1 cellular context compared by ENCODE assay signal in the genomic region with DNA sequence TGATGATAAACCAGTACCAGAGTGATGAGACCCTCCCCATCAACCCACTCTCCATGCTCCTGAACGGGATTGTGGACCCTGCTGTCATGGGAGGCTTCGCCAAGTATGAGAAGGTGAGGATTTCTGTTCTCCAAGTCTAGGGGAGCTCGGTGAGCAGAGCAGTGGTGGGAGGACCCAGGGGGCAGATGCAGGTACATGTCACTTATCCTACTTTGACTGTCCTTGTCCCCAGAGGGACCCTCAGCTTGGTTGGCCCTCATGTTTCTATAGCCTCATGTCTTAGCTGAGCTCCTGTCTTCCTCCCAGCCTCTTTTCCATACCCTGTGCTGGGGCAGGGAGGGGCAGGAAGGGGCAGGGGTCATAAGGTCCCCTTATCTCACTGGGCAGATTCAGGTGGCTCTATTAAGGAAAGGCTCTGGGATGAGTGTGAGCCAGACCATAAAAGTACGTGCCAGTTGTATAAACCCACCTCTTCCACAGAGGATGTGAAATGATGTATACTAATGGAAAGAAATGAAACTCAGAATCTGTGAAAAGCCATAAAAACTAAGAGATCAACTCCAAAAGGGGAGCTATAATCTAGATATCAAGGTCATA.
TF ChIP-seq lines count a peak whose summit lies in the region.

No MANE protein-coding gene starts in this region.

TF ChIP-seq in GM12878, 131 proteins besides CTCF, POLR2A, EP300 and RAD21:
- TF ChIP-seq ETV6 (conservative IDR thresholded peaks at IDR 0.05 in 1 of 2, IDR thresholded peaks at IDR 0.05 in 1 of 2; ENCODE audit: borderline replicate concordance in 1 of 2, low read depth in 1 of 2) (no peak), NR2F1 (conservative IDR thresholded peaks at IDR 0.05) (no peak), RCOR1 (conservative IDR thresholded peaks at IDR 0.05; ENCODE audit: low read depth, low read length) (no peak), FOS (IDR thresholded peaks at IDR 0.05; ENCODE audit: borderline replicate concordance, extremely low read depth, insufficient read length) (no peak), MEF2A (IDR thresholded peaks at IDR 0.05; ENCODE audit: insufficient read depth, low read depth, low read length) (no peak), ZNF274 (IDR thresholded peaks at IDR 0.05; ENCODE audit: insufficient read depth, insufficient read length) (no peak), CBFB (IDR thresholded peaks at IDR 0.05; ENCODE audit: low read depth) (no peak), HDGF (IDR thresholded peaks at IDR 0.05) (no peak), IKZF1 (conservative IDR thresholded peaks at IDR 0.05) (no peak), TAF1 (IDR thresholded peaks at IDR 0.05; ENCODE audit: borderline replicate concordance, low read depth, low read length) (no peak)
- TF ChIP-seq, protein P1, sequence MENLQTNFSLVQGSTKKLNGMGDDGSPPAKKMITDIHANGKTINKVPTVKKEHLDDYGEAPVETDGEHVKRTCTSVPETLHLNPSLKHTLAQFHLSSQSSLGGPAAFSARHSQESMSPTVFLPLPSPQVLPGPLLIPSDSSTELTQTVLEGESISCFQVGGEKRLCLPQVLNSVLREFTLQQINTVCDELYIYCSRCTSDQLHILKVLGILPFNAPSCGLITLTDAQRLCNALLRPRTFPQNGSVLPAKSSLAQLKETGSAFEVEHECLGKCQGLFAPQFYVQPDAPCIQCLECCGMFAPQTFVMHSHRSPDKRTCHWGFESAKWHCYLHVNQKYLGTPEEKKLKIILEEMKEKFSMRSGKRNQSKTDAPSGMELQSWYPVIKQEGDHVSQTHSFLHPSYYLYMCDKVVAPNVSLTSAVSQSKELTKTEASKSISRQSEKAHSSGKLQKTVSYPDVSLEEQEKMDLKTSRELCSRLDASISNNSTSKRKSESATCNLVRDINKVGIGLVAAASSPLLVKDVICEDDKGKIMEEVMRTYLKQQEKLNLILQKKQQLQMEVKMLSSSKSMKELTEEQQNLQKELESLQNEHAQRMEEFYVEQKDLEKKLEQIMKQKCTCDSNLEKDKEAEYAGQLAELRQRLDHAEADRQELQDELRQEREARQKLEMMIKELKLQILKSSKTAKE (IDR thresholded peaks at IDR 0.05; ENCODE audit: low read depth, poor library complexity, severe bottlenecking), result no peak
- TF ChIP-seq, protein P2, sequence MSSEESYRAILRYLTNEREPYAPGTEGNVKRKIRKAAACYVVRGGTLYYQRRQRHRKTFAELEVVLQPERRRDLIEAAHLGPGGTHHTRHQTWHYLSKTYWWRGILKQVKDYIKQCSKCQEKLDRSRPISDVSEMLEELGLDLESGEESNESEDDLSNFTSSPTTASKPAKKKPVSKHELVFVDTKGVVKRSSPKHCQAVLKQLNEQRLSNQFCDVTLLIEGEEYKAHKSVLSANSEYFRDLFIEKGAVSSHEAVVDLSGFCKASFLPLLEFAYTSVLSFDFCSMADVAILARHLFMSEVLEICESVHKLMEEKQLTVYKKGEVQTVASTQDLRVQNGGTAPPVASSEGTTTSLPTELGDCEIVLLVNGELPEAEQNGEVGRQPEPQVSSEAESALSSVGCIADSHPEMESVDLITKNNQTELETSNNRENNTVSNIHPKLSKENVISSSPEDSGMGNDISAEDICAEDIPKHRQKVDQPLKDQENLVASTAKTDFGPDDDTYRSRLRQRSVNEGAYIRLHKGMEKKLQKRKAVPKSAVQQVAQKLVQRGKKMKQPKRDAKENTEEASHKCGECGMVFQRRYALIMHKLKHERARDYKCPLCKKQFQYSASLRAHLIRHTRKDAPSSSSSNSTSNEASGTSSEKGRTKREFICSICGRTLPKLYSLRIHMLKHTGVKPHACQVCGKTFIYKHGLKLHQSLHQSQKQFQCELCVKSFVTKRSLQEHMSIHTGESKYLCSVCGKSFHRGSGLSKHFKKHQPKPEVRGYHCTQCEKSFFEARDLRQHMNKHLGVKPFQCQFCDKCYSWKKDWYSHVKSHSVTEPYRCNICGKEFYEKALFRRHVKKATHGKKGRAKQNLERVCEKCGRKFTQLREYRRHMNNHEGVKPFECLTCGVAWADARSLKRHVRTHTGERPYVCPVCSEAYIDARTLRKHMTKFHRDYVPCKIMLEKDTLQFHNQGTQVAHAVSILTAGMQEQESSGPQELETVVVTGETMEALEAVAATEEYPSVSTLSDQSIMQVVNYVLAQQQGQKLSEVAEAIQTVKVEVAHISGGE (CRISPR knock-in tag; IDR thresholded peaks at IDR 0.05), result no peak
- TF ChIP-seq, protein P3, sequence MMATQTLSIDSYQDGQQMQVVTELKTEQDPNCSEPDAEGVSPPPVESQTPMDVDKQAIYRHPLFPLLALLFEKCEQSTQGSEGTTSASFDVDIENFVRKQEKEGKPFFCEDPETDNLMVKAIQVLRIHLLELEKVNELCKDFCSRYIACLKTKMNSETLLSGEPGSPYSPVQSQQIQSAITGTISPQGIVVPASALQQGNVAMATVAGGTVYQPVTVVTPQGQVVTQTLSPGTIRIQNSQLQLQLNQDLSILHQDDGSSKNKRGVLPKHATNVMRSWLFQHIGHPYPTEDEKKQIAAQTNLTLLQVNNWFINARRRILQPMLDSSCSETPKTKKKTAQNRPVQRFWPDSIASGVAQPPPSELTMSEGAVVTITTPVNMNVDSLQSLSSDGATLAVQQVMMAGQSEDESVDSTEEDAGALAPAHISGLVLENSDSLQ (IDR thresholded peaks at IDR 0.05), result no peak
- TF ChIP-seq, protein P4, sequence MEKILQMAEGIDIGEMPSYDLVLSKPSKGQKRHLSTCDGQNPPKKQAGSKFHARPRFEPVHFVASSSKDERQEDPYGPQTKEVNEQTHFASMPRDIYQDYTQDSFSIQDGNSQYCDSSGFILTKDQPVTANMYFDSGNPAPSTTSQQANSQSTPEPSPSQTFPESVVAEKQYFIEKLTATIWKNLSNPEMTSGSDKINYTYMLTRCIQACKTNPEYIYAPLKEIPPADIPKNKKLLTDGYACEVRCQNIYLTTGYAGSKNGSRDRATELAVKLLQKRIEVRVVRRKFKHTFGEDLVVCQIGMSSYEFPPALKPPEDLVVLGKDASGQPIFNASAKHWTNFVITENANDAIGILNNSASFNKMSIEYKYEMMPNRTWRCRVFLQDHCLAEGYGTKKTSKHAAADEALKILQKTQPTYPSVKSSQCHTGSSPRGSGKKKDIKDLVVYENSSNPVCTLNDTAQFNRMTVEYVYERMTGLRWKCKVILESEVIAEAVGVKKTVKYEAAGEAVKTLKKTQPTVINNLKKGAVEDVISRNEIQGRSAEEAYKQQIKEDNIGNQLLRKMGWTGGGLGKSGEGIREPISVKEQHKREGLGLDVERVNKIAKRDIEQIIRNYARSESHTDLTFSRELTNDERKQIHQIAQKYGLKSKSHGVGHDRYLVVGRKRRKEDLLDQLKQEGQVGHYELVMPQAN (conservative IDR thresholded peaks at IDR 0.05), result no peak
